8 cellular contexts compared by ENCODE assay signal in genomic region chr15:90400759-90401314, GRCh38. TPM values are rescaled to one million over a fixed set of nuclear protein-coding genes. Genes with fewer than 3 reads are reported as not detected.
DNase-seq lines count a peak whose midpoint lies in the region; ATAC-seq lines count a peak whose summit lies in the region.

No MANE protein-coding gene starts in this region.

- H3K27ac ChIP-seq in CD4-positive, CD25-positive, alpha-beta regulatory T cell (ENCODE audit: insufficient read depth, low read length, poor library complexity, severe bottlenecking): peak overlapping the region; percentile 98
- peak overlapping the region; percentile 87 for H3K27ac ChIP-seq in stomach smooth muscle (ENCODE audit: low read length)

- ATAC-seq in CD4-positive, CD25-positive, alpha-beta regulatory T cell (ENCODE audit: low read depth in 2 of 2): peak; percentile 99 to 100
- ATAC-seq in GM19372 (IDR thresholded peaks at IDR 0.05; ENCODE audit: low read depth, unreplicated experiment) (peak; percentile 99), HG03439 (IDR thresholded peaks at IDR 0.05; ENCODE audit: unreplicated experiment) (peak; percentile 95)

- peak overlapping the region; percentile 72 for H3K4me3 ChIP-seq in CD4-positive, CD25-positive, alpha-beta regulatory T cell (ENCODE audit: low read depth, low read length)
- peak overlapping the region; percentile 19 for H3K4me3 ChIP-seq in endocrine pancreas (ENCODE audit: control insufficient read depth, insufficient read depth, low read length)
- peak overlapping the region; percentile 21 to 54 for H3K4me3 ChIP-seq in stomach smooth muscle (ENCODE audit: low read length in 2 of 2)

- H3K27ac Mint-ChIP-seq in CD4-positive, CD25-positive, alpha-beta regulatory T cell: peak overlapping the region; percentile 98 to 100 (median 98)

- no peaks in the 10 kb centered on the region for H3K36me3 ChIP-seq in CD4-positive, CD25-positive, alpha-beta regulatory T cell (ENCODE audit: control insufficient read depth, insufficient read depth, low read length)
- H3K36me3 ChIP-seq in endocrine pancreas (ENCODE audit: control insufficient read depth, insufficient read depth, low read length) (no peaks in the 10 kb centered on the region), stomach smooth muscle (ENCODE audit: control insufficient read depth in 2 of 2, insufficient read depth in 2 of 2, low read length in 2 of 2) (no peaks in the 10 kb centered on the region)

- H3K9me3 Mint-ChIP-seq in CD4-positive, CD25-positive, alpha-beta regulatory T cell: no peaks in the 10 kb centered on the region

- peaks cover 62% of the 10 kb centered on the region for H3K4me1 ChIP-seq in CD4-positive, CD25-positive, alpha-beta regulatory T cell (ENCODE audit: control insufficient read depth, insufficient read depth, low read length, poor library complexity, severe bottlenecking)
- H3K4me1 ChIP-seq in endocrine pancreas (ENCODE audit: control insufficient read depth, insufficient read depth, low read length): peaks cover 33% of the 10 kb centered on the region
- peaks cover 32% of the 10 kb centered on the region for H3K4me1 ChIP-seq in stomach smooth muscle (ENCODE audit: control insufficient read depth, insufficient read depth, low read length)

- H3K27me3 ChIP-seq in CD4-positive, CD25-positive, alpha-beta regulatory T cell (ENCODE audit: control insufficient read depth, insufficient read depth, low read length): no peaks in the 10 kb centered on the region
- no peaks in the 10 kb centered on the region for H3K27me3 ChIP-seq in endocrine pancreas (ENCODE audit: control insufficient read depth, insufficient read depth, low read length)
- no peaks in the 10 kb centered on the region for H3K27me3 ChIP-seq in stomach smooth muscle (ENCODE audit: control insufficient read depth in 1 of 2, insufficient read depth in 2 of 2, low read length in 2 of 2)

- peaks cover 36 to 82% (median 69%) of the 10 kb centered on the region in 4 donors for H3K4me1 Mint-ChIP-seq in CD4-positive, CD25-positive, alpha-beta regulatory T cell

- DNase-seq in CD4-positive, CD25-positive, alpha-beta regulatory T cell: peak; percentile 68 to 91 (median 87)
- DNase-seq in NCI-H510A (lab: John Stamatoyannopoulos, UW) (peak; percentile 74), mucosa of gallbladder (ENCODE audit: low spot score) (peak; percentile 86)
- DNase-seq in activated CD4-positive, alpha-beta T cell treated with anti-CD3 and anti-CD28 coated beads, Interleukin-2, amount 50 U/mL, for 1 hour: peak; percentile 49

- H3K9ac ChIP-seq in endocrine pancreas (ENCODE audit: control insufficient read depth, insufficient read depth, low read length) (no peak overlapping the region), stomach smooth muscle (ENCODE audit: low read length in 2 of 2) (peak overlapping the region; percentile 31 to 62)

- H3K27me3 Mint-ChIP-seq in CD4-positive, CD25-positive, alpha-beta regulatory T cell: no peaks in the 10 kb centered on the region

- no peaks in the 10 kb centered on the region for H3K36me3 Mint-ChIP-seq in CD4-positive, CD25-positive, alpha-beta regulatory T cell

- H3K4me3 Mint-ChIP-seq in CD4-positive, CD25-positive, alpha-beta regulatory T cell: peak overlapping the region; percentile 82 to 85 (median 83)

- no peaks in the 10 kb centered on the region for H3K9me3 ChIP-seq in CD4-positive, CD25-positive, alpha-beta regulatory T cell (ENCODE audit: control insufficient read depth in 2 of 2, low read length in 2 of 2)
- no peaks in the 10 kb centered on the region for H3K9me3 ChIP-seq in endocrine pancreas (ENCODE audit: control insufficient read depth, low read length)
- H3K9me3 ChIP-seq in stomach smooth muscle (ENCODE audit: control insufficient read depth in 2 of 2, low read length in 2 of 2): no peaks in the 10 kb centered on the region

RNA-seq across cellular contexts. Expression of gene IQGAP1, which starts 12.8 kb away (rescaled TPM):
- total RNA-seq in CD4-positive, CD25-positive, alpha-beta regulatory T cell: 198 TPM
- polyA plus RNA-seq in CD4-positive, CD25-positive, alpha-beta regulatory T cell: 100 to 1,000 TPM in 3 of 4 donors, 10 to 100 TPM in 1; 98.2 to 147 (median 123) TPM
- total RNA-seq in mucosa of gallbladder: 159 TPM

RNA-seq across cellular contexts. Expression of gene ZNF774, which starts 48.8 kb away (rescaled TPM):
- total RNA-seq in CD4-positive, CD25-positive, alpha-beta regulatory T cell: not detected
- not detected for polyA plus RNA-seq in CD4-positive, CD25-positive, alpha-beta regulatory T cell
- 18.4 TPM for total RNA-seq in mucosa of gallbladder

Comparison
In these comparisons a context has a peak if more than half of its experiments do, and no peak if none do; other contexts are left out.
1. Peak in every context shown above with its lines: DNase-seq, ATAC-seq, H3K4me3 ChIP-seq and H3K27ac ChIP-seq.
2. H3K4me3 ChIP-seq: peak in every context shown above with its lines; median percentile 72 in CD4-positive, CD25-positive, alpha-beta regulatory T cell; 38 in stomach smooth muscle; 19 in endocrine pancreas.
3. RNA of gene ZNF774, which starts 48.8 kb away (total RNA-seq): 18.4 TPM in mucosa of gallbladder (single experiment); not detected in CD4-positive, CD25-positive, alpha-beta regulatory T cell (single experiment); every median in the first group is over 10 times any median in the second.